ENCODE assay signal across 18 cellular contexts in genomic region chr11:29017941-29018340, GRCh38.
A peak's percentile ranks its signal among the peaks of the same experiment; 100 is the strongest.
DNase-seq lines count a peak whose midpoint lies in the region; ATAC-seq, FAIRE-seq and TF ChIP-seq lines count a peak whose summit lies in the region.
"Had no signal": no experiment of that assay in that cellular context is flagged by ENCODE, and none has a peak within 500 bp of the region (broad histone marks: within the 10 kb centered on the region; RNA-seq: fewer than 3 reads in every experiment).

No MANE protein-coding gene starts in this region.

- no peaks in the 10 kb centered on the region for H3K27me3 Mint-ChIP-seq in CD4-positive, alpha-beta T cell

- H3K9ac ChIP-seq in PC-3 (ENCODE audit: low read length) (0 out of 2 replicates have a peak overlapping the region, but pooled peaks have one; percentile 18), smooth muscle cell (ENCODE audit: low read depth) (no peak overlapping the region)

- no peak for FAIRE-seq in bronchial epithelial cell (lab: Jason Lieb, UNC)
- FAIRE-seq: D721Med, G401.6, GM12891, K562 had no signal

- 97% methylated on average over 2 of the region's 2 CpGs for WGBS in smooth muscle cell (ENCODE audit: low lambda C conversion rate)

- no peaks in the 10 kb centered on the region for H3K9me2 ChIP-seq in PC-3 (replicated peaks; ENCODE audit: low read length)

- no TSS peak for BruUV-seq in PC-3 (replicated peaks; lab: Mats Ljungman, UMichigan)

- H3K4me3 Mint-ChIP-seq in CD4-positive, alpha-beta T cell = no peak overlapping the region
- H3K4me3 Mint-ChIP-seq: CD8-positive, alpha-beta T cell; H9 had no signal

- H3K79me2 ChIP-seq in ACC112 (ENCODE audit: control insufficient read depth, insufficient read depth, low read length, unreplicated experiment) (no peaks in the 10 kb centered on the region), PC-3 (ENCODE audit: low read length) (no peaks in the 10 kb centered on the region), smooth muscle cell (ENCODE audit: low read depth) (no peaks in the 10 kb centered on the region)

- H3F3A ChIP-seq in PC-3 (ENCODE audit: low read length, unreplicated experiment) (no peaks in the 10 kb centered on the region), smooth muscle cell (ENCODE audit: low read depth) (no peaks in the 10 kb centered on the region)

- H4K20me1 ChIP-seq in PC-3 (ENCODE audit: low read length) (no peaks in the 10 kb centered on the region), smooth muscle cell (ENCODE audit: low read depth) (no peaks in the 10 kb centered on the region)

- H3K4me1 ChIP-seq in ACC112 (ENCODE audit: control insufficient read depth, insufficient read depth, low read length, unreplicated experiment) = peaks cover 41% of the 10 kb centered on the region
- peaks cover 34% of the 10 kb centered on the region for H3K4me1 ChIP-seq in PC-3 (ENCODE audit: insufficient read depth, low read length)
- peaks cover 12% of the 10 kb centered on the region for H3K4me1 ChIP-seq in smooth muscle cell (ENCODE audit: low read depth)
- H3K4me1 ChIP-seq: BE2C had no signal

- DNase-seq in PC-3 (peak; percentile 39), bronchial epithelial cell (ENCODE audit: low read depth) (peak; percentile 73), smooth muscle cell (lab: John Stamatoyannopoulos, UW; ENCODE audit: unreplicated experiment) (no peak), NCI-H345 treated with DMSO at 0.1 percent for 48 hours (lab: John Stamatoyannopoulos, UW; ENCODE audit: unreplicated experiment) (no peak)
- no peak for DNase-seq in CD4-positive, alpha-beta T cell
- DNase-seq: BE2C; CD8-positive, alpha-beta T cell; DMS79 treated with DMSO at 0.1 percent for 48 hours; GOT3; H9 had no signal

- ATAC-seq in PC-3 = peak; percentile 13; the same call in 1 of the 2 replicates
- ATAC-seq in HG03442 (IDR thresholded peaks at IDR 0.05; ENCODE audit: unreplicated experiment) = no peak
- no peak for ATAC-seq in CD4-positive, alpha-beta T cell (ENCODE audit: poor library complexity)
- ATAC-seq: CD8-positive, alpha-beta T cell; K562 had no signal

- H3K36me3 ChIP-seq in ACC112 (ENCODE audit: insufficient read depth, low read length) (no peaks in the 10 kb centered on the region), PC-3 (ENCODE audit: low read depth, low read length) (no peaks in the 10 kb centered on the region), bronchial epithelial cell (ENCODE audit: control insufficient read depth, insufficient read depth, low read length) (no peaks in the 10 kb centered on the region), smooth muscle cell (ENCODE audit: low read depth) (no peaks in the 10 kb centered on the region)
- H3K36me3 ChIP-seq: BE2C had no signal

- no peaks in the 10 kb centered on the region for H3K4me1 Mint-ChIP-seq in CD4-positive, alpha-beta T cell (ENCODE audit: low read depth)

- H3K9me3 ChIP-seq in PC-3 (ENCODE audit: low read length) (no peaks in the 10 kb centered on the region), smooth muscle cell (replicated peaks; ENCODE audit: low read depth) (no peaks in the 10 kb centered on the region)
- H3K9me3 ChIP-seq in CD4-positive, alpha-beta T cell (ENCODE audit: control insufficient read depth, low read length) = no peaks in the 10 kb centered on the region
- H3K9me3 ChIP-seq: BE2C had no signal

- TF ChIP-seq CTCF in PC-3 (conservative IDR thresholded peaks at IDR 0.05; ENCODE audit: low read depth, low read length) (no peak), bronchial epithelial cell (IDR thresholded peaks at IDR 0.05; ENCODE audit: insufficient read depth, low read length, severe bottlenecking) (no peak), smooth muscle cell (IDR thresholded peaks at IDR 0.05; ENCODE audit: borderline replicate concordance, insufficient read depth, poor library complexity, severe bottlenecking) (no peak)
- TF ChIP-seq CTCF in CD4-positive, alpha-beta T cell (IDR thresholded peaks at IDR 0.05) = no peak

- H3K27ac ChIP-seq in ACC112 (ENCODE audit: low read depth, low read length) (peak overlapping the region; percentile 94), PC-3 (ENCODE audit: low read length) (peak overlapping the region; percentile 67), smooth muscle cell (ENCODE audit: low read depth) (peak overlapping the region; percentile 66)
- H3K27ac ChIP-seq in CD4-positive, alpha-beta T cell (ENCODE audit: low read depth, low read length) = no peak overlapping the region
- H3K27ac ChIP-seq: C4-2B, HL-60 had no signal

- intact Hi-C loops in PC-3 (cut with micrococcal nuclease) = loop anchor here (1.0 to 10.0 kb wide), 5 partner anchors 141 to 481 kb away; no protein-coding TSS in a partner anchor
- intact Hi-C loops in CD4-positive, alpha-beta T cell (cut with DNase I, micrococcal nuclease) = no loop called here

- no peak overlapping the region for H3K27ac Mint-ChIP-seq in CD4-positive, alpha-beta T cell
- H3K27ac Mint-ChIP-seq: CD8-positive, alpha-beta T cell; H9 had no signal

- CTCF ChIA-PET in PC-3 (lab: Charles Lee) = no interaction called here
- CTCF ChIA-PET in CD4-positive, alpha-beta T cell (lab: Charles Lee) = no interaction called here

- peaks cover 8% of the 10 kb centered on the region for H3K9me3 Mint-ChIP-seq in CD4-positive, alpha-beta T cell

- H2AFZ ChIP-seq in ACC112 (ENCODE audit: low read length, unreplicated experiment) (no peak overlapping the region), PC-3 (ENCODE audit: low read length) (no peak overlapping the region), smooth muscle cell (ENCODE audit: low read depth) (no peak overlapping the region)

- no peak overlapping the region for H3K4me3 ChIP-seq in ACC112 (ENCODE audit: low read depth, low read length)
- no peak overlapping the region for H3K4me3 ChIP-seq in PC-3 (ENCODE audit: low read length)
- no peak overlapping the region for H3K4me3 ChIP-seq in bronchial epithelial cell (ENCODE audit: low read depth, low read length)
- no peak overlapping the region for H3K4me3 ChIP-seq in smooth muscle cell
- H3K4me3 ChIP-seq: K562 had no signal

- POLR2A ChIA-PET in PC-3 (lab: Charles Lee; ENCODE audit: unreplicated experiment) = no interaction called here
- POLR2A ChIA-PET in CD4-positive, alpha-beta T cell (lab: Charles Lee) = no interaction called here

- no peaks in the 10 kb centered on the region for H3K36me3 Mint-ChIP-seq in CD4-positive, alpha-beta T cell (ENCODE audit: low read depth)
- H3K36me3 Mint-ChIP-seq: CD8-positive, alpha-beta T cell had no signal

- H3K27me3 ChIP-seq in ACC112 (ENCODE audit: insufficient read depth, low read length) = no peaks in the 10 kb centered on the region
- H3K27me3 ChIP-seq in PC-3 (ENCODE audit: low read length) = no peaks in the 10 kb centered on the region
- H3K27me3 ChIP-seq in bronchial epithelial cell (ENCODE audit: control insufficient read depth, insufficient read depth, low read length) = no peaks in the 10 kb centered on the region
- no peaks in the 10 kb centered on the region for H3K27me3 ChIP-seq in smooth muscle cell (ENCODE audit: low read depth)
- no peaks in the 10 kb centered on the region for H3K27me3 ChIP-seq in CD4-positive, alpha-beta T cell (ENCODE audit: control insufficient read depth, insufficient read depth, low read length)
- H3K27me3 ChIP-seq: BE2C had no signal

- H3K4me2 ChIP-seq in PC-3 (ENCODE audit: low read length) (no peak overlapping the region; the same call in 1 of the 2 replicates), smooth muscle cell (no peak overlapping the region)

Comparison
In these comparisons a context has a peak if more than half of its experiments do, and no peak if none do; other contexts are left out.
1. DNase-seq: peak in PC-3 (single experiment) and bronchial epithelial cell (single experiment); none in smooth muscle cell (single experiment), CD4-positive, alpha-beta T cell (0 of 10) and NCI-H345 treated with DMSO at 0.1 percent for 48 hours (single experiment).